7 cellular contexts compared by ENCODE assay signal in genomic region chr4:113907559-113907958, GRCh38.
"Had no signal": no experiment of that assay in that cellular context is flagged by ENCODE, and none has a peak within 500 bp of the region (broad histone marks: within the 10 kb centered on the region; RNA-seq: fewer than 3 reads in every experiment).

No MANE protein-coding gene starts in this region.

- H3K4me3 ChIP-seq: GM23248, HAP-1, K562 had no signal

- H3K9me3 ChIP-seq: HAP-1 had no signal

- DNase-seq: GM23248, GOT3, H7, IMR-90 had no signal

- H3K27ac ChIP-seq: GM23248 had no signal

- H3K9ac ChIP-seq: GM23248 had no signal

- H2AFZ ChIP-seq: GM23248 had no signal

- ATAC-seq: HCT116, K562 had no signal

- H3K36me3 ChIP-seq: HAP-1 had no signal
